Comparison of ENCODE assay signal across 8 cellular contexts in genomic region chr2:160332318-160332717, GRCh38.
DNase-seq lines count a peak whose midpoint lies in the region; ATAC-seq and TF ChIP-seq lines count a peak whose summit lies in the region.

No MANE protein-coding gene starts in this region.

- peak overlapping the region; percentile 53 for H3K27ac ChIP-seq in SK-N-MC

- H3K4me1 Mint-ChIP-seq in activated CD8-positive, alpha-beta memory T cell treated with anti-CD3 and anti-CD28 coated beads, Interleukin-2, amount 10 ng/mL, durations not matched to agents 7 days and 5 days: peaks cover 66% of the 10 kb centered on the region

- no peaks in the 10 kb centered on the region for H3K36me3 ChIP-seq in SK-N-MC (ENCODE audit: insufficient read depth, low read length)

- no peak overlapping the region; the same call in 1 of the 2 replicates for H3K4me3 ChIP-seq in SK-N-MC
- H3K4me3 ChIP-seq in fibroblast of pulmonary artery (replicated peaks; ENCODE audit: low read depth, low read length): no peak overlapping the region

- H3K27me3 Mint-ChIP-seq in activated CD8-positive, alpha-beta memory T cell treated with anti-CD3 and anti-CD28 coated beads, Interleukin-2, amount 10 ng/mL, durations not matched to agents 7 days and 5 days: no peaks in the 10 kb centered on the region

- no peak overlapping the region for H3K4me3 Mint-ChIP-seq in activated CD8-positive, alpha-beta memory T cell treated with anti-CD3 and anti-CD28 coated beads, Interleukin-2, amount 10 ng/mL, durations not matched to agents 7 days and 5 days

- no peak for TF ChIP-seq CTCF in fibroblast of pulmonary artery (IDR thresholded peaks at IDR 0.05; ENCODE audit: low read length, missing control alignments)

- H3K27ac Mint-ChIP-seq in activated CD8-positive, alpha-beta memory T cell treated with anti-CD3 and anti-CD28 coated beads, Interleukin-2, amount 10 ng/mL, durations not matched to agents 7 days and 5 days: peak overlapping the region; percentile 40

- CTCF ChIA-PET in activated CD8-positive, alpha-beta memory T cell treated with anti-CD3 and anti-CD28 coated beads, Interleukin-2, amount 10 ng/mL, durations not matched to agents 7 days and 5 days (lab: Charles Lee): interaction anchor here (1.1 to 1.5 kb wide), 4 partner anchors 12 to 80 kb away, joined by 3 to 4 read pairs (median 3); no protein-coding TSS in a partner anchor

- H3K9ac ChIP-seq in SK-N-MC (ENCODE audit: insufficient read length): peak overlapping the region; percentile 49

- peak; percentile 60 for ATAC-seq in activated CD8-positive, alpha-beta memory T cell treated with anti-CD3 and anti-CD28 coated beads, Interleukin-2, amount 10 ng/mL, durations not matched to agents 7 days and 5 days
- no peak for ATAC-seq in GM19452 (IDR thresholded peaks at IDR 0.05; ENCODE audit: unreplicated experiment)
- no peak for ATAC-seq in HG03108 (IDR thresholded peaks at IDR 0.05; ENCODE audit: unreplicated experiment)

- peaks cover 10% of the 10 kb centered on the region for H3K36me3 Mint-ChIP-seq in activated CD8-positive, alpha-beta memory T cell treated with anti-CD3 and anti-CD28 coated beads, Interleukin-2, amount 10 ng/mL, durations not matched to agents 7 days and 5 days

- DNase-seq in activated CD8-positive, alpha-beta memory T cell treated with anti-CD3 and anti-CD28 coated beads, Interleukin-2, amount 10 ng/mL, durations not matched to agents 7 days and 5 days: no peak
- DNase-seq in activated CD8-positive, alpha-beta memory T cell treated with anti-CD3 and anti-CD28 coated beads for 24 hours: no peak
- DNase-seq in SK-N-MC (ENCODE audit: low read depth, low spot score): peak; percentile 59
- peak; percentile 65 for DNase-seq in fibroblast of pulmonary artery (ENCODE audit: low read depth)
- peak; percentile 57 for DNase-seq in pulmonary artery endothelial cell (ENCODE audit: low read depth, low spot score)
- DNase-seq in NCI-H446 (lab: John Stamatoyannopoulos, UW): no peak

- H3K9me3 ChIP-seq in SK-N-MC (ENCODE audit: low read depth, low read length): no peaks in the 10 kb centered on the region; the same call in 1 of the 2 replicates

- H3K9me3 Mint-ChIP-seq in activated CD8-positive, alpha-beta memory T cell treated with anti-CD3 and anti-CD28 coated beads, Interleukin-2, amount 10 ng/mL, durations not matched to agents 7 days and 5 days (ENCODE audit: low read depth): no peaks in the 10 kb centered on the region

Comparison
In these comparisons a context has a peak if more than half of its experiments do, and no peak if none do; other contexts are left out.
1. DNase-seq: peak in SK-N-MC (single experiment), fibroblast of pulmonary artery (single experiment) and pulmonary artery endothelial cell (single experiment); none in activated CD8-positive, alpha-beta memory T cell treated with anti-CD3 and anti-CD28 coated beads, Interleukin-2, amount 10 ng/mL, durations not matched to agents 7 days and 5 days (single experiment), activated CD8-positive, alpha-beta memory T cell treated with anti-CD3 and anti-CD28 coated beads for 24 hours (single experiment) and NCI-H446 (0 of 2).